24 cellular contexts compared by ENCODE assay signal in genomic region chr15:74042603-74043424, GRCh38. TPM values are rescaled to one million over a fixed set of nuclear protein-coding genes. Genes with fewer than 3 reads are reported as not detected.
DNase-seq lines count a peak whose midpoint lies in the region; ATAC-seq, FAIRE-seq and TF ChIP-seq lines count a peak whose summit lies in the region.
"Had no signal": no experiment of that assay in that cellular context is flagged by ENCODE, and none has a peak within 500 bp of the region (broad histone marks: within the 10 kb centered on the region; RNA-seq: fewer than 3 reads in every experiment).

No MANE protein-coding gene starts in this region.

- H3K9me3 ChIP-seq in heart left ventricle, result no peaks in the 10 kb centered on the region
- H3K9me3 ChIP-seq in upper lobe of right lung, result no peaks in the 10 kb centered on the region
- H3K9me3 ChIP-seq: Caco-2, Peyer's patch had no signal

- no peaks in the 10 kb centered on the region for H3K9me3 Mint-ChIP-seq in nephron progenitor cell

- DNase-seq in heart left ventricle (no peak), left cardiac atrium (no peak), bronchial epithelial cell (ENCODE audit: low read depth) (no peak), nephron progenitor cell (no peak), upper lobe of right lung (no peak), A172 (ENCODE audit: low spot score) (no peak), GOT3 (lab: John Stamatoyannopoulos, UW) (no peak)
- DNase-seq: AML-193, Caco-2, DMS53, GM23248, HFFc6, KG1, NCI-H1092, NCI-H1694 treated with DMSO at 0.1 percent for 48 hours, NCI-H446 treated with DMSO at 0.1 percent for 48 hours, Peyer's patch, SIG-M5 had no signal

- intact Hi-C loops in heart left ventricle (cut with DNase I) (loop anchor here in 4 of 10 donors (5.0 kb wide), 4 partner anchors 46 to 71 kb away; partner anchors contain the start of genes PML (in 1 of the 4) and STOML1 (in 1 of the 4)), left cardiac atrium (cut with DNase I) (no loop called here), upper lobe of right lung (cut with DNase I) (no loop called here)

- H3K4me3 Mint-ChIP-seq in nephron progenitor cell, result peak overlapping the region; percentile 31
- H3K4me3 Mint-ChIP-seq: HFFc6 had no signal

- peak; percentile 88 for FAIRE-seq in bronchial epithelial cell (lab: Jason Lieb, UNC)
- FAIRE-seq: GM12878, GM18507 had no signal

- WGBS in heart left ventricle, 4 donors, result 93 to 96% (median 94%) methylated on average over 8 to 11 of the region's 11 CpGs

- H3K36me3 ChIP-seq in heart left ventricle (peaks cover 0 to 50% (median 12%) of the 10 kb centered on the region in 9 donors), bronchial epithelial cell (ENCODE audit: control insufficient read depth, insufficient read depth, low read length) (peaks cover 4% of the 10 kb centered on the region), upper lobe of right lung (peaks cover 21% of the 10 kb centered on the region)

- no peaks in the 10 kb centered on the region for H3K27me3 ChIP-seq in heart left ventricle
- H3K27me3 ChIP-seq in bronchial epithelial cell (ENCODE audit: control insufficient read depth, insufficient read depth, low read length), result peaks cover 2% of the 10 kb centered on the region
- no peaks in the 10 kb centered on the region for H3K27me3 ChIP-seq in upper lobe of right lung
- H3K27me3 ChIP-seq: Peyer's patch had no signal

- TF ChIP-seq POLR2A in heart left ventricle (IDR thresholded peaks at IDR 0.05), result no peak

- H3K4me1 ChIP-seq in heart left ventricle (peaks cover 6 to 78% (median 45%) of the 10 kb centered on the region in 12 donors), upper lobe of right lung (peaks cover 32% of the 10 kb centered on the region)
- H3K4me1 ChIP-seq: Caco-2 had no signal

- TF ChIP-seq CTCF in heart left ventricle (IDR thresholded peaks at IDR 0.05) (no peak), bronchial epithelial cell (IDR thresholded peaks at IDR 0.05; ENCODE audit: insufficient read depth, low read length, severe bottlenecking) (no peak), nephron progenitor cell (IDR thresholded peaks at IDR 0.05) (no peak), upper lobe of right lung (IDR thresholded peaks at IDR 0.05) (no peak)

- peaks cover 9% of the 10 kb centered on the region for H3K27me3 Mint-ChIP-seq in nephron progenitor cell (ENCODE audit: low read depth, poor library complexity)

- ATAC-seq in heart left ventricle, result no peak
- ATAC-seq in left cardiac atrium, result no peak
- ATAC-seq in upper lobe of right lung, result no peak
- no peak for ATAC-seq in GM18511 (IDR thresholded peaks at IDR 0.05; ENCODE audit: unreplicated experiment)
- ATAC-seq: GM12878 had no signal

- H3K27ac Mint-ChIP-seq in nephron progenitor cell, result no peak overlapping the region

- peaks cover 7% of the 10 kb centered on the region for H3K36me3 Mint-ChIP-seq in nephron progenitor cell (ENCODE audit: low read depth)

- H3K4me3 ChIP-seq in heart left ventricle (no peak overlapping the region), bronchial epithelial cell (ENCODE audit: low read depth, low read length) (no peak overlapping the region), upper lobe of right lung (no peak overlapping the region)
- H3K4me3 ChIP-seq: GM12878, GM23248, Peyer's patch had no signal

- peaks cover 67% of the 10 kb centered on the region for H3K4me1 Mint-ChIP-seq in nephron progenitor cell

- peak overlapping the region in 7 of 12 donors; percentile 10 to 87 (median 78) for H3K27ac ChIP-seq in heart left ventricle
- H3K27ac ChIP-seq in upper lobe of right lung, result peak overlapping the region; percentile 55
- H3K27ac ChIP-seq: GM23248, HL-60 had no signal

RNA-seq across cellular contexts. Expression of gene GOLGA6A, which starts 39.5 kb away (rescaled TPM):
- not detected for total RNA-seq in heart left ventricle
- polyA plus RNA-seq in heart left ventricle, result not detected
- total RNA-seq in left cardiac atrium, result not detected
- total RNA-seq in bronchial epithelial cell, result 0.13 TPM in 1 of 2 replicates, not detected in the other
- total RNA-seq in upper lobe of right lung, result not detected
- not detected in 2 replicates for total RNA-seq in A172 (2014; rRNA removed; shearing (Covaris generic))
- total RNA-seq: A673, Caco-2, GM12878, GM23248, HFFc6, M059J had no signal
- polyA plus RNA-seq: GM12878, GM23248 had no signal

RNA-seq across cellular contexts. Expression of gene PML, which starts 48.3 kb away (rescaled TPM):
- total RNA-seq in heart left ventricle (10 to 100 TPM; 18.4 to 68.7 (median 28.0) TPM), left cardiac atrium (10 to 100 TPM; 23.4 to 38.7 TPM), bronchial epithelial cell (7.6 and 8.3 TPM in 2 replicates), upper lobe of right lung (82.9 TPM)
- 10 to 100 TPM; 17.0 to 20.8 TPM for polyA plus RNA-seq in heart left ventricle
- 59.9 and 61.1 TPM in 2 replicates for total RNA-seq in A172 (2014; rRNA removed; shearing (Covaris generic))

RNA-seq across cellular contexts. Expression of gene STOML1, which starts 50.7 kb away (rescaled TPM):
- total RNA-seq in heart left ventricle (10 to 100 TPM; 25.0 to 41.1 (median 27.4) TPM), left cardiac atrium (10 to 100 TPM; 20.3 to 21.1 TPM), bronchial epithelial cell (8.6 and 9.5 TPM in 2 replicates), upper lobe of right lung (23.4 TPM)
- 10 to 100 TPM; 27.7 to 38.9 TPM for polyA plus RNA-seq in heart left ventricle
- 14.6 and 26.8 TPM in 2 replicates for total RNA-seq in A172 (2014; rRNA removed; shearing (Covaris generic))
